25 cellular contexts compared by ENCODE assay signal in the genomic region with DNA sequence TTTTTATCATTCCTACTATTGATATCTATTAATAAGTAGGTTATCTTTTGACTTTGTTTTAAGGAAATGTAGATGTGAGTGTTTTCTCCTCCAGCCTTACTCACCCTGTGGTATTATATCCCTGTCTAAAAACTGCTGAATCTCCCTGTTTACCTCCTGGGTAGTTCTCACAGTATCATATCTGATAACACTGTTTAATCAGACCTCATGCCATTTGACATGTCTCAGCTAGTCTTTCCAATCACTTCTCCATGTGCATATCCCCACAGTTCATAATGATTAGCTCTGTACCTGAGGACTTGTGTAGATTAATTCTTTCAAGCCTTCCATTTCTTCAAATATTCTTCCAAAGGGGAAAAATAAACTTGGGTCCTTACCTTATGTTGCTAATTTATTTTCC. TPM values are rescaled to one million over a fixed set of nuclear protein-coding genes. Genes with fewer than 3 reads are reported as not detected.
"Had no signal": no experiment of that assay in that cellular context is flagged by ENCODE, and none has a peak within 500 bp of the region (broad histone marks: within the 10 kb centered on the region; RNA-seq: fewer than 3 reads in every experiment).

No MANE protein-coding gene starts in this region.

- ATAC-seq: activated CD8-positive, alpha-beta T cell treated with anti-CD3 and anti-CD28 coated beads for 36 hours; activated T-helper 17 cell treated with anti-CD3 and anti-CD28 coated beads, Interleukin-2, amount 50 U/mL, for 72 hours; gastroesophageal sphincter; heart left ventricle; lower lobe of right lung; WTC11 had no signal

- DNase-seq: activated CD4-positive, alpha-beta T cell treated with anti-CD3 and anti-CD28 coated beads for 4 hours; activated CD8-positive, alpha-beta T cell treated with anti-CD3 and anti-CD28 coated beads for 36 hours; activated naive CD4-positive, alpha-beta T cell; activated naive CD8-positive, alpha-beta T cell treated with anti-CD3 and anti-CD28 coated beads for 36 hours; activated T-cell treated with anti-CD3 and anti-CD28 coated beads, Interleukin-2, amount 50 U/mL, for 1 hour; amygdala; heart left ventricle; immature natural killer cell; lower lobe of right lung; stimulated activated CD4-positive, alpha-beta T cell treated with anti-CD3 and anti-CD28 coated beads, Interleukin-12 subunit alpha, Interleukin-12 subunit beta, amount 100 ng/mL, for 4 hours; stimulated activated CD4-positive, alpha-beta T cell treated with anti-CD3 and anti-CD28 coated beads, Interleukin-1b, Interleukin-23, amount 100 ng/mL, for 48 hours; stimulated activated CD8-positive, alpha-beta memory T cell treated with anti-CD3 and anti-CD28 coated beads, Interleukin-4, amount 100 ng/mL, for 48 hours; stimulated activated naive CD4-positive, alpha-beta T cell; tibial artery had no signal

- H3K4me3 ChIP-seq: coronary artery, gastroesophageal sphincter, heart left ventricle, lower lobe of right lung, tibial artery had no signal

- H3K27ac ChIP-seq: coronary artery, gastroesophageal sphincter, heart left ventricle, lower lobe of right lung, tibial artery had no signal

- H3K36me3 Mint-ChIP-seq: activated naive CD8-positive, alpha-beta T cell treated with anti-CD3 and anti-CD28 coated beads for 36 hours; immature natural killer cell; mesothelial cell of epicardium; WTC11 had no signal

- H3K27me3 Mint-ChIP-seq: progenitor cell of endocrine pancreas had no signal

- H3K27ac Mint-ChIP-seq: activated CD8-positive, alpha-beta T cell treated with anti-CD3 and anti-CD28 coated beads for 36 hours; activated naive CD8-positive, alpha-beta T cell treated with anti-CD3 and anti-CD28 coated beads for 36 hours; activated T-helper 17 cell treated with anti-CD3 and anti-CD28 coated beads, Interleukin-2, amount 50 U/mL, for 72 hours; immature natural killer cell; mesothelial cell of epicardium; nephron; progenitor cell of endocrine pancreas; T-helper 2 cell treated with Interferon-gamma antibody and Interleukin-4, amounts not matched to agents 5 μg/mL and 100 μg/mL, for 36 hours; WTC11 had no signal

- H3K9me3 ChIP-seq: gastroesophageal sphincter, heart left ventricle, lower lobe of right lung, tibial artery had no signal

- H3K9me3 Mint-ChIP-seq: activated CD8-positive, alpha-beta T cell treated with anti-CD3 and anti-CD28 coated beads for 36 hours; activated naive CD8-positive, alpha-beta T cell treated with anti-CD3 and anti-CD28 coated beads for 36 hours; activated T-helper 17 cell treated with anti-CD3 and anti-CD28 coated beads, Interleukin-2, amount 50 U/mL, for 72 hours; central memory CD8-positive, alpha-beta T cell; immature natural killer cell; mesothelial cell of epicardium; nephron; T-helper 2 cell treated with Interferon-gamma antibody and Interleukin-4, amounts not matched to agents 5 μg/mL and 100 μg/mL, for 36 hours; WTC11 had no signal

- H3K4me1 Mint-ChIP-seq: activated naive CD8-positive, alpha-beta T cell treated with anti-CD3 and anti-CD28 coated beads for 36 hours; activated T-helper 17 cell treated with anti-CD3 and anti-CD28 coated beads, Interleukin-2, amount 50 U/mL, for 72 hours; central memory CD8-positive, alpha-beta T cell; immature natural killer cell had no signal

- H3K36me3 ChIP-seq: gastroesophageal sphincter, heart left ventricle, lower lobe of right lung, tibial artery had no signal

- H3K4me1 ChIP-seq: gastroesophageal sphincter, lower lobe of right lung, tibial artery had no signal

- H3K4me3 Mint-ChIP-seq: activated CD8-positive, alpha-beta T cell treated with anti-CD3 and anti-CD28 coated beads for 36 hours; activated naive CD8-positive, alpha-beta T cell treated with anti-CD3 and anti-CD28 coated beads for 36 hours; activated T-helper 17 cell treated with anti-CD3 and anti-CD28 coated beads, Interleukin-2, amount 50 U/mL, for 72 hours; central memory CD8-positive, alpha-beta T cell; immature natural killer cell; mesothelial cell of epicardium; nephron; T-helper 2 cell treated with Interferon-gamma antibody and Interleukin-4, amounts not matched to agents 5 μg/mL and 100 μg/mL, for 36 hours; WTC11 had no signal

RNA-seq across cellular contexts. Expression of a gene that starts 30.7 kb away (rescaled TPM):
- total RNA-seq: activated naive CD8-positive, alpha-beta T cell treated with anti-CD3 and anti-CD28 coated beads for 36 hours had no signal
- polyA plus RNA-seq: immature natural killer cell had no signal

RNA-seq across cellular contexts. Expression of a gene that starts 30.9 kb away (rescaled TPM):
- total RNA-seq: activated CD8-positive, alpha-beta T cell treated with anti-CD3 and anti-CD28 coated beads for 36 hours; activated naive CD8-positive, alpha-beta T cell treated with anti-CD3 and anti-CD28 coated beads for 36 hours; heart left ventricle; lower lobe of right lung; mesothelial cell of epicardium; omental fat pad; progenitor cell of endocrine pancreas; subcutaneous adipose tissue; WTC11 had no signal
- polyA plus RNA-seq: immature natural killer cell had no signal

RNA-seq across cellular contexts. Expression of a gene that starts 46.5 kb away (rescaled TPM):
- total RNA-seq: activated CD8-positive, alpha-beta T cell treated with anti-CD3 and anti-CD28 coated beads for 36 hours; activated naive CD8-positive, alpha-beta T cell treated with anti-CD3 and anti-CD28 coated beads for 36 hours had no signal
- polyA plus RNA-seq: immature natural killer cell had no signal

RNA-seq across cellular contexts. Expression of a gene that starts 46.6 kb away (rescaled TPM):
- total RNA-seq: activated CD8-positive, alpha-beta T cell treated with anti-CD3 and anti-CD28 coated beads for 36 hours had no signal
